ENCODE assay signal across 16 cellular contexts in genomic region chr2:95039410-95039809, GRCh38. TPM values are rescaled to one million over a fixed set of nuclear protein-coding genes. Genes with fewer than 3 reads are reported as not detected.
A peak's percentile ranks its signal among the peaks of the same experiment; 100 is the strongest.
DNase-seq lines count a peak whose midpoint lies in the region; ATAC-seq and TF ChIP-seq lines count a peak whose summit lies in the region.
"Had no signal": no experiment of that assay in that cellular context is flagged by ENCODE, and none has a peak within 500 bp of the region (broad histone marks: within the 10 kb centered on the region; RNA-seq: fewer than 3 reads in every experiment).

No MANE protein-coding gene starts in this region.

- H3K4me3 Mint-ChIP-seq in activated T-helper 2 cell treated with anti-CD3 and anti-CD28 coated beads, Interferon-gamma antibody, Interleukin-2, Interleukin-4, amounts not matched to agents 10 μg/mL and 5 μg/mL and 100 μg/mL, durations not matched to agents 14 hours and 24 hours and 36 hours (ENCODE audit: low read depth), result no peak overlapping the region
- H3K4me3 Mint-ChIP-seq in neural crest cell, result no peak overlapping the region

- H3K9me3 Mint-ChIP-seq in activated T-helper 2 cell treated with anti-CD3 and anti-CD28 coated beads, Interferon-gamma antibody, Interleukin-2, Interleukin-4, amounts not matched to agents 10 μg/mL and 5 μg/mL and 100 μg/mL, durations not matched to agents 14 hours and 24 hours and 36 hours, result peaks cover 30% of the 10 kb centered on the region
- H3K9me3 Mint-ChIP-seq in neural crest cell, result peaks cover 33% of the 10 kb centered on the region

- peaks cover 55% of the 10 kb centered on the region for H3K36me3 Mint-ChIP-seq in activated T-helper 2 cell treated with anti-CD3 and anti-CD28 coated beads, Interferon-gamma antibody, Interleukin-2, Interleukin-4, amounts not matched to agents 10 μg/mL and 5 μg/mL and 100 μg/mL, durations not matched to agents 14 hours and 24 hours and 36 hours (ENCODE audit: low read depth)
- H3K36me3 Mint-ChIP-seq in neural crest cell (ENCODE audit: low read depth), result peaks cover 3% of the 10 kb centered on the region

- TF ChIP-seq CTCF in HEK293 (tag by site-specific recombination; IDR thresholded peaks at IDR 0.05) (no peak), neural crest cell (conservative IDR thresholded peaks at IDR 0.05) (no peak)

- peaks cover 50% of the 10 kb centered on the region for H3K4me1 Mint-ChIP-seq in activated T-helper 2 cell treated with anti-CD3 and anti-CD28 coated beads, Interferon-gamma antibody, Interleukin-2, Interleukin-4, amounts not matched to agents 10 μg/mL and 5 μg/mL and 100 μg/mL, durations not matched to agents 14 hours and 24 hours and 36 hours (ENCODE audit: low read depth)
- H3K4me1 Mint-ChIP-seq in neural crest cell, result peaks cover 14% of the 10 kb centered on the region

- CTCF ChIA-PET in HEK293 (lab: Yijun Ruan, JAX), result no interaction called here

- POLR2A ChIA-PET in HEK293 (lab: Yijun Ruan, JAX), result no interaction called here

- intact Hi-C loops in activated T-helper 2 cell treated with anti-CD3 and anti-CD28 coated beads, Interferon-gamma antibody, Interleukin-2, Interleukin-4, amounts not matched to agents 10 μg/mL and 5 μg/mL and 100 μg/mL, durations not matched to agents 14 hours and 24 hours and 36 hours (cut with micrococcal nuclease), result no loop called here

- no peaks in the 10 kb centered on the region for H3K4me1 ChIP-seq in HEK293 (ENCODE audit: control insufficient read depth, insufficient read depth, low read length)

- no peaks in the 10 kb centered on the region for H3K9me3 ChIP-seq in HEK293 (ENCODE audit: control insufficient read depth, insufficient read depth, low read depth, low read length)
- H3K9me3 ChIP-seq: mucosa of descending colon, neutrophil had no signal

- H3K27me3 Mint-ChIP-seq in activated T-helper 2 cell treated with anti-CD3 and anti-CD28 coated beads, Interferon-gamma antibody, Interleukin-2, Interleukin-4, amounts not matched to agents 10 μg/mL and 5 μg/mL and 100 μg/mL, durations not matched to agents 14 hours and 24 hours and 36 hours (ENCODE audit: low read depth), result no peaks in the 10 kb centered on the region
- peaks cover 31% of the 10 kb centered on the region for H3K27me3 Mint-ChIP-seq in neural crest cell (ENCODE audit: low read depth)

- no peaks in the 10 kb centered on the region for H3K36me3 ChIP-seq in HEK293 (ENCODE audit: control insufficient read depth in 2 of 2, insufficient read depth in 1 of 2, low read length in 2 of 2)
- H3K36me3 ChIP-seq: neutrophil, WERI-Rb-1 had no signal

- no peak overlapping the region for H3K27ac ChIP-seq in HEK293 (ENCODE audit: extremely low read depth, low read depth, low read length)
- H3K27ac ChIP-seq: neutrophil, WERI-Rb-1 had no signal

- no peak for ATAC-seq in GM18502 (IDR thresholded peaks at IDR 0.05; ENCODE audit: poor library complexity, unreplicated experiment)
- ATAC-seq: mucosa of descending colon had no signal

- peak overlapping the region; percentile 84 for H3K27ac Mint-ChIP-seq in activated T-helper 2 cell treated with anti-CD3 and anti-CD28 coated beads, Interferon-gamma antibody, Interleukin-2, Interleukin-4, amounts not matched to agents 10 μg/mL and 5 μg/mL and 100 μg/mL, durations not matched to agents 14 hours and 24 hours and 36 hours
- H3K27ac Mint-ChIP-seq in neural crest cell (ENCODE audit: unreplicated experiment), result peak overlapping the region; percentile 92

- H3K4me3 ChIP-seq in HEK293 (ENCODE audit: low read depth, low read length), result no peak overlapping the region
- H3K4me3 ChIP-seq: mucosa of descending colon had no signal

- peak; percentile 32 to 37 for DNase-seq in activated CD4-positive, alpha-beta T cell treated with anti-CD3 and anti-CD28 coated beads for 4 hours
- DNase-seq in activated CD4-positive, alpha-beta T cell treated with anti-CD3 and anti-CD28 coated beads for 1 hour, result no peak
- no peak for DNase-seq in activated T-helper 2 cell treated with anti-CD3 and anti-CD28 coated beads, Interferon-gamma antibody, Interleukin-2, Interleukin-4, amounts not matched to agents 10 μg/mL and 5 μg/mL and 100 μg/mL, durations not matched to agents 14 hours and 24 hours and 36 hours (ENCODE audit: low spot score)
- DNase-seq in neural crest cell (ENCODE audit: low read depth, low spot score) (no peak), NCI-H446 (lab: John Stamatoyannopoulos, UW) (no peak), RKO (ENCODE audit: low spot score) (no peak)
- DNase-seq: dermis blood vessel endothelial cell, foreskin fibroblast, hippocampal formation, mucosa of descending colon, SIG-M5, WERI-Rb-1 had no signal

TF ChIP-seq in HEK293, 187 proteins besides CTCF, POLR2A, EP300 and RAD21:
- TF ChIP-seq GLIS1 (tag by site-specific recombination; IDR thresholded peaks at IDR 0.05), result no peak
- TF ChIP-seq ZNF544 (tag by site-specific recombination; IDR thresholded peaks at IDR 0.05), result no peak
- no peak for TF ChIP-seq ZNF513 (tag by site-specific recombination; IDR thresholded peaks at IDR 0.05)
- TF ChIP-seq SETDB1 (IDR thresholded peaks at IDR 0.05; ENCODE audit: insufficient read length, low read length), result no peak
- no peak for TF ChIP-seq ZNF426 (tag by site-specific recombination; IDR thresholded peaks at IDR 0.05)
- peak; percentile 85 for TF ChIP-seq ZFHX2 (tag by site-specific recombination; conservative IDR thresholded peaks at IDR 0.05)
- peak; percentile 90 for TF ChIP-seq EGR2 (tag by site-specific recombination; IDR thresholded peaks at IDR 0.05; ENCODE audit: low read depth)
- TF ChIP-seq MEIS1 (CRISPR knock-in tag; IDR thresholded peaks at IDR 0.05; ENCODE audit: borderline replicate concordance), result no peak
- no peak for TF ChIP-seq ZNF777 (tag by site-specific recombination; IDR thresholded peaks at IDR 0.05; ENCODE audit: borderline replicate concordance)

RNA-seq across cellular contexts. Expression of gene MAL, which starts 13.9 kb away (rescaled TPM):
- 101 and 117 TPM in 2 replicates for total RNA-seq in activated T-helper 2 cell treated with anti-CD3 and anti-CD28 coated beads, Interferon-gamma antibody, Interleukin-2, Interleukin-4, amounts not matched to agents 10 μg/mL and 5 μg/mL and 100 μg/mL, durations not matched to agents 14 hours and 24 hours and 36 hours
- 0.48 and 0.65 TPM in 2 replicates for total RNA-seq in neural crest cell
- total RNA-seq: H4 had no signal

Comparison
In these comparisons a context has a peak if more than half of its experiments do, and no peak if none do; other contexts are left out.
1. DNase-seq: peak in activated CD4-positive, alpha-beta T cell treated with anti-CD3 and anti-CD28 coated beads for 4 hours (2 of 2); none in activated CD4-positive, alpha-beta T cell treated with anti-CD3 and anti-CD28 coated beads for 1 hour (single experiment), activated T-helper 2 cell treated with anti-CD3 and anti-CD28 coated beads, Interferon-gamma antibody, Interleukin-2, Interleukin-4, amounts not matched to agents 10 μg/mL and 5 μg/mL and 100 μg/mL, durations not matched to agents 14 hours and 24 hours and 36 hours (single experiment), neural crest cell (single experiment), NCI-H446 (0 of 2) and RKO (single experiment).
2. RNA of gene MAL, which starts 13.9 kb away (total RNA-seq): 101 to 117 TPM in activated T-helper 2 cell treated with anti-CD3 and anti-CD28 coated beads, Interferon-gamma antibody, Interleukin-2, Interleukin-4, amounts not matched to agents 10 μg/mL and 5 μg/mL and 100 μg/mL, durations not matched to agents 14 hours and 24 hours and 36 hours; 0.48 to 0.65 TPM in neural crest cell; every median in the first group is over 10 times any median in the second.